24 cellular contexts compared by ENCODE assay signal in the genomic region with DNA sequence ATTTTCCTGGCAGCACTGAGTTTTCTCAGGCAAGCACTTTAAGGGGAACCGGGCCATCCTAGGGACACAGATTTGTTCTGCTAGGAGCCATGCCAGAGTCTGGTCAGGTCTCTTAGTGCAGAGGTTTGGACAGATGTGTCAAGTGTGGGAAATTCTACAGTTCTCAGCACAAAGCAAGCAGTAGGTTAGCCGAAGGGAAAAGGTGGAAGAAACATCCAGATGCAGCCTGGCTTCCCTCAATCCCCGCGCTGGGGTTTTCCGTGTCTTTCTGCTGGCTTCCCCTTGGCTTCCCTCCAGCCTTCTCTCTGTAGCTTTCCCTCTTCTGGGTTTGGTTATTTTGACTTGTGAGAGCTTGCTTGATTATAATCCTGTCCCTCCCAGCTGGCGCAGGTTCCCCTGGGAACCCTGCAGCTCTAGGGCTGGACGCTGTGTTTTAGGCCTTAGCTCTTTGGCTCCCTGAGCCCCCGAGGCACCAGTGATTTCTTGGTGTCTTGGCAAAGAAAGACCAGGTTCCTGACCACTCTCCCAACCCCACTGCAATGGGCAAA. TPM values are rescaled to one million over a fixed set of nuclear protein-coding genes. Genes with fewer than 3 reads are reported as not detected.
DNase-seq lines count a peak whose midpoint lies in the region; TF ChIP-seq lines count a peak whose summit lies in the region.
"Had no signal": no experiment of that assay in that cellular context is flagged by ENCODE, and none has a peak within 500 bp of the region (broad histone marks: within the 10 kb centered on the region; RNA-seq: fewer than 3 reads in every experiment).

No MANE protein-coding gene starts in this region.

- H3K36me3 Mint-ChIP-seq in glutamatergic neuron (ENCODE audit: unreplicated experiment), result no peaks in the 10 kb centered on the region
- H3K36me3 Mint-ChIP-seq: activated naive CD8-positive, alpha-beta T cell; memory B cell; naive B cell had no signal

- H3K27ac ChIP-seq in mammary epithelial cell (ENCODE audit: insufficient read depth, low read depth, low read length), result no peak overlapping the region
- no peak overlapping the region for H3K27ac ChIP-seq in breast epithelium
- H3K27ac ChIP-seq in prostate gland, result no peak overlapping the region
- H3K27ac ChIP-seq: BLaER1, GM23248, Peyer's patch, sigmoid colon, SJSA1 had no signal

- H3K79me2 ChIP-seq in mammary epithelial cell (ENCODE audit: insufficient read depth, low read length), result no peaks in the 10 kb centered on the region

- H3K36me3 ChIP-seq in mammary epithelial cell (ENCODE audit: insufficient read depth, low read length), result no peaks in the 10 kb centered on the region
- H3K36me3 ChIP-seq in breast epithelium, result no peaks in the 10 kb centered on the region
- H3K36me3 ChIP-seq in prostate gland, result no peaks in the 10 kb centered on the region
- H3K36me3 ChIP-seq: BLaER1, Peyer's patch, sigmoid colon, SJSA1 had no signal

- 21% methylated on average over 5 of the region's 8 CpGs for WGBS in mammary epithelial cell (ENCODE audit: low coverage, missing lambda C conversion rate)
- WGBS in prostate gland, result 32% methylated on average over 8 of the region's 8 CpGs

- H3K4me3 ChIP-seq in mammary epithelial cell (replicated peaks in 1 of 3; ENCODE audit: insufficient read depth in 1 of 3, low read depth in 2 of 3, low read length in 3 of 3), result no peak overlapping the region
- no peak overlapping the region for H3K4me3 ChIP-seq in breast epithelium
- H3K4me3 ChIP-seq in prostate gland, result no peak overlapping the region
- H3K4me3 ChIP-seq: BLaER1, GM23248, Peyer's patch, sigmoid colon, SJSA1 had no signal

- BruUV-seq in mammary epithelial cell (replicated peaks; lab: Mats Ljungman, UMichigan), result no TSS peak

- H3K4me3 Mint-ChIP-seq in glutamatergic neuron (ENCODE audit: unreplicated experiment), result no peak overlapping the region
- H3K4me3 Mint-ChIP-seq: activated naive CD8-positive, alpha-beta T cell; activated T-helper 1 cell treated with anti-CD3 and anti-CD28 coated beads, Interleukin-12 subunit alpha, Interleukin-12 subunit beta, Interleukin-2, Interleukin-4 antibody, amounts not matched to agents 30 ng/mL and 10 ng/mL and 1 ng/mL, durations not matched to agents 14 hours and 24 hours and 36 hours; memory B cell; naive B cell had no signal

- peak overlapping the region; percentile 60 for H2AFZ ChIP-seq in mammary epithelial cell (ENCODE audit: low read depth, low read length)
- H2AFZ ChIP-seq: GM23248 had no signal

- no peak for TF ChIP-seq CTCF in mammary epithelial cell (conservative IDR thresholded peaks at IDR 0.05 in 1 of 2, IDR thresholded peaks at IDR 0.05 in 1 of 2; ENCODE audit: extremely low read depth in 1 of 2, insufficient read depth in 1 of 2, low read depth in 1 of 2, low read length in 2 of 2)
- no peak for TF ChIP-seq CTCF in breast epithelium (IDR thresholded peaks at IDR 0.05)
- no peak for TF ChIP-seq CTCF in glutamatergic neuron (IDR thresholded peaks at IDR 0.05; ENCODE audit: partially characterized antibody, unreplicated experiment)
- TF ChIP-seq CTCF in prostate gland (IDR thresholded peaks at IDR 0.05), result no peak

- DNase-seq in mammary epithelial cell, result no peak
- no peak for DNase-seq in breast epithelium (ENCODE audit: low spot score in 2 of 2)
- peak; percentile 85 for DNase-seq in NCI-H524 treated with DMSO at 0.1 percent for 48 hours (lab: John Stamatoyannopoulos, UW)
- DNase-seq in glutamatergic neuron, result peak; percentile 46
- DNase-seq in prostate gland (ENCODE audit: low spot score), result peak; percentile 55
- DNase-seq in CD1c-positive myeloid dendritic cell (ENCODE audit: extremely low spot score), result no peak
- DNase-seq in NCI-H2081 treated with DMSO at 0.1 percent for 48 hours (lab: John Stamatoyannopoulos, UW), result no peak
- DNase-seq in hippocampal formation (lab: John Stamatoyannopoulos, UW), result no peak
- DNase-seq: activated CD4-positive, alpha-beta T cell treated with anti-CD3 and anti-CD28 coated beads for 4 hours; Caco-2; effector CD4-positive, alpha-beta T cell; EL; GM23248; Kasumi-1; naive B cell; NCI-H1105; NK-92 treated with Interleukin-12 subunit alpha and Interleukin-12 subunit beta, amount 100 ng/mL, for 24 hours; Peyer's patch; sigmoid colon had no signal

- H3K27me3 Mint-ChIP-seq in glutamatergic neuron (ENCODE audit: unreplicated experiment), result peaks cover 3% of the 10 kb centered on the region

- in situ Hi-C loops in mammary epithelial cell (cut with MboI; ENCODE audit: low sequenced_read_pairs in 2 of 2), result no loop called here

- H3K4me1 Mint-ChIP-seq in glutamatergic neuron (ENCODE audit: low read depth, unreplicated experiment), result peaks cover 3% of the 10 kb centered on the region
- H3K4me1 Mint-ChIP-seq: memory B cell had no signal

- peaks cover 2% of the 10 kb centered on the region for H3K9me3 Mint-ChIP-seq in glutamatergic neuron (ENCODE audit: unreplicated experiment)
- H3K9me3 Mint-ChIP-seq: activated T-helper 1 cell treated with anti-CD3 and anti-CD28 coated beads, Interleukin-12 subunit alpha, Interleukin-12 subunit beta, Interleukin-2, Interleukin-4 antibody, amounts not matched to agents 30 ng/mL and 10 ng/mL and 1 ng/mL, durations not matched to agents 14 hours and 24 hours and 36 hours; memory B cell had no signal

- H3K4me1 ChIP-seq in mammary epithelial cell (ENCODE audit: insufficient read depth, low read length), result peaks cover 8% of the 10 kb centered on the region
- H3K4me1 ChIP-seq in breast epithelium, result no peaks in the 10 kb centered on the region
- H3K4me1 ChIP-seq in prostate gland (replicated peaks), result no peaks in the 10 kb centered on the region
- H3K4me1 ChIP-seq: BLaER1, Caco-2, Peyer's patch, sigmoid colon, SJSA1 had no signal

- CTCF ChIA-PET in mammary epithelial cell (lab: Charles Lee; ENCODE audit: low non-redundant PET), result no interaction called here

- dilution Hi-C loops in mammary epithelial cell (cut with HindIII; ENCODE audit: low sequenced_read_pairs), result no loop called here

- intact Hi-C loops in mammary epithelial cell (cut with micrococcal nuclease) (no loop called here), breast epithelium (cut with DNase I; ENCODE audit: low total_unique reads) (no loop called here), prostate gland (cut with DNase I) (no loop called here)

- H3K9me3 ChIP-seq in mammary epithelial cell (replicated peaks; ENCODE audit: insufficient read depth, low read length) (no peaks in the 10 kb centered on the region), breast epithelium (no peaks in the 10 kb centered on the region), prostate gland (no peaks in the 10 kb centered on the region)
- H3K9me3 ChIP-seq: BLaER1, Caco-2, Peyer's patch, sigmoid colon, SJSA1 had no signal

- TF ChIP-seq POLR2A in breast epithelium (IDR thresholded peaks at IDR 0.05) (no peak), prostate gland (IDR thresholded peaks at IDR 0.05) (no peak)

- H3K27me3 ChIP-seq in mammary epithelial cell (ENCODE audit: insufficient read depth, low read length) (peaks cover 14% of the 10 kb centered on the region), breast epithelium (peaks cover 0 to 10% of the 10 kb centered on the region in 2 donors), prostate gland (replicated peaks; ENCODE audit: insufficient read depth) (no peaks in the 10 kb centered on the region)
- H3K27me3 ChIP-seq: BLaER1 had no signal

- H4K20me1 ChIP-seq in mammary epithelial cell (ENCODE audit: insufficient read depth, low read length), result no peaks in the 10 kb centered on the region
- H4K20me1 ChIP-seq: BLaER1 had no signal

- H3K27ac Mint-ChIP-seq in glutamatergic neuron (ENCODE audit: unreplicated experiment), result no peak overlapping the region
- H3K27ac Mint-ChIP-seq: activated naive CD8-positive, alpha-beta T cell; activated T-helper 1 cell treated with anti-CD3 and anti-CD28 coated beads, Interleukin-12 subunit alpha, Interleukin-12 subunit beta, Interleukin-2, Interleukin-4 antibody, amounts not matched to agents 30 ng/mL and 10 ng/mL and 1 ng/mL, durations not matched to agents 14 hours and 24 hours and 36 hours; memory B cell; naive B cell had no signal

- no peak overlapping the region for H3K4me2 ChIP-seq in mammary epithelial cell (ENCODE audit: insufficient read depth, low read depth, low read length)
- H3K4me2 ChIP-seq: BLaER1 had no signal

- H3K9ac ChIP-seq in mammary epithelial cell (ENCODE audit: insufficient read depth, low read length), result no peak overlapping the region
- H3K9ac ChIP-seq: BLaER1, GM23248 had no signal

RNA-seq across cellular contexts. Expression of gene TF, which starts 4.1 kb away (rescaled TPM):
- total RNA-seq in mammary epithelial cell (under 1 TPM; 0.09 to 0.50 TPM), breast epithelium (10 to 100 TPM in 1 of 3 donors, 1 to 10 TPM in 2; 6.3 to 22.9 (median 8.5) TPM), glutamatergic neuron (ENCODE audit: unreplicated experiment) (2.3 TPM), prostate gland (10 to 100 TPM; 15.1 to 57.9 TPM)
- polyA plus RNA-seq in mammary epithelial cell, result 0.08 TPM
- not detected for polyA minus RNA-seq in mammary epithelial cell
- total RNA-seq: activated T-helper 1 cell treated with anti-CD3 and anti-CD28 coated beads, Interleukin-12 subunit alpha, Interleukin-12 subunit beta, Interleukin-2, Interleukin-4 antibody, amounts not matched to agents 30 ng/mL and 10 ng/mL and 1 ng/mL, durations not matched to agents 14 hours and 24 hours and 36 hours; GM23248; SJSA1 had no signal

RNA-seq across cellular contexts. Expression of gene SRPRB, which starts 55.3 kb away (rescaled TPM):
- total RNA-seq in mammary epithelial cell (10 to 100 TPM; 79.0 to 92.6 TPM), breast epithelium (10 to 100 TPM; 17.1 to 35.1 (median 28.4) TPM), glutamatergic neuron (ENCODE audit: unreplicated experiment) (47.2 TPM), prostate gland (10 to 100 TPM; 25.5 to 29.1 TPM)
- polyA plus RNA-seq in mammary epithelial cell, result 56.2 TPM
- polyA minus RNA-seq in mammary epithelial cell, result 29.8 TPM

Comparison
In these comparisons a context has a peak if more than half of its experiments do, and no peak if none do; other contexts are left out.
1. DNase-seq: peak in NCI-H524 treated with DMSO at 0.1 percent for 48 hours (single experiment), glutamatergic neuron (single experiment) and prostate gland (single experiment); none in mammary epithelial cell (single experiment), breast epithelium (0 of 2), CD1c-positive myeloid dendritic cell (single experiment), NCI-H2081 treated with DMSO at 0.1 percent for 48 hours (single experiment) and hippocampal formation (0 of 2).